In genomic region chr7:130444230-130444629, GRCh38 we compare ENCODE assay signal across 22 cellular contexts. TPM values are rescaled to one million over a fixed set of nuclear protein-coding genes. Genes with fewer than 3 reads are reported as not detected.
DNase-seq lines count a peak whose midpoint lies in the region; TF ChIP-seq lines count a peak whose summit lies in the region.
"Had no signal": no experiment of that assay in that cellular context is flagged by ENCODE, and none has a peak within 500 bp of the region (broad histone marks: within the 10 kb centered on the region; RNA-seq: fewer than 3 reads in every experiment).

No MANE protein-coding gene starts in this region.

- no peaks in the 10 kb centered on the region for H3K79me2 ChIP-seq in OCI-LY1 (ENCODE audit: insufficient read depth, low read length)
- H3K79me2 ChIP-seq in fibroblast of lung (ENCODE audit: control insufficient read depth, insufficient read depth, low read length), result peaks cover 2% of the 10 kb centered on the region

- peak overlapping the region; percentile 61 for H3K27ac Mint-ChIP-seq in nephron progenitor cell
- H3K27ac Mint-ChIP-seq in endothelial cell (ENCODE audit: unreplicated experiment), result no peak overlapping the region

- DNase-seq in DMS79 (lab: John Stamatoyannopoulos, UW), result peak; percentile 74
- peak; percentile 60 to 82 for DNase-seq in fibroblast of lung (ENCODE audit: low read depth in 2 of 2)
- no peak for DNase-seq in nephron progenitor cell
- DNase-seq in LoVo (ENCODE audit: low spot score), result no peak
- DNase-seq in effector CD4-positive, alpha-beta T cell, result no peak
- no peak for DNase-seq in SIG-M5 treated with dmso at 0.1 percent for 504 hours (lab: John Stamatoyannopoulos, UW; ENCODE audit: unreplicated experiment)
- no peak for DNase-seq in endothelial cell (ENCODE audit: low spot score)
- DNase-seq: AML-193; amniotic stem cell; Calu3; KBM-7; naive thymus-derived CD4-positive, alpha-beta T cell; NCI-H1092; NCI-H2081 treated with DMSO at 0.1 percent for 48 hours; NCI-H526 treated with DMSO at 0.1 percent for 48 hours; PC-9; stimulated activated CD4-positive, alpha-beta T cell treated with anti-CD3 and anti-CD28 coated beads, Interleukin-4, amount 100 ng/mL, for 4 hours; substantia nigra had no signal

- H3K27me3 Mint-ChIP-seq in nephron progenitor cell (ENCODE audit: low read depth, poor library complexity) (no peaks in the 10 kb centered on the region), endothelial cell (ENCODE audit: unreplicated experiment) (peaks cover 6% of the 10 kb centered on the region)

- no peaks in the 10 kb centered on the region for H3K27me3 ChIP-seq in OCI-LY1 (ENCODE audit: insufficient read depth, low read length)
- H3K27me3 ChIP-seq in fibroblast of lung (ENCODE audit: control insufficient read depth, insufficient read depth, low read length), result no peaks in the 10 kb centered on the region
- H3K27me3 ChIP-seq: SJSA1 had no signal

- no peaks in the 10 kb centered on the region for H3F3A ChIP-seq in OCI-LY1 (ENCODE audit: insufficient read depth, low read length)

- peak overlapping the region; percentile 0 for H3K27ac ChIP-seq in OCI-LY1 (ENCODE audit: low read depth, low read length, poor library complexity, severe bottlenecking)
- no peak overlapping the region for H3K27ac ChIP-seq in fibroblast of lung (ENCODE audit: insufficient read depth, low read length)
- H3K27ac ChIP-seq: PC-9, SJSA1, skin epidermis had no signal

- H3K36me3 ChIP-seq in OCI-LY1 (ENCODE audit: insufficient read depth, low read length) (no peaks in the 10 kb centered on the region), fibroblast of lung (ENCODE audit: control insufficient read depth, insufficient read depth, low read length) (no peaks in the 10 kb centered on the region)

- TF ChIP-seq CTCF in OCI-LY1 (IDR thresholded peaks at IDR 0.05; ENCODE audit: low read length), result no peak
- no peak for TF ChIP-seq CTCF in fibroblast of lung (conservative IDR thresholded peaks at IDR 0.05 in 1 of 2, IDR thresholded peaks at IDR 0.05 in 1 of 2; ENCODE audit: low read depth in 1 of 2, low read length in 2 of 2)
- TF ChIP-seq CTCF in nephron progenitor cell (IDR thresholded peaks at IDR 0.05), result no peak
- TF ChIP-seq CTCF in endothelial cell (IDR thresholded peaks at IDR 0.05; ENCODE audit: unreplicated experiment), result no peak

- H3K9me2 ChIP-seq in OCI-LY1 (ENCODE audit: low read depth, low read length), result no peaks in the 10 kb centered on the region

- H3K4me2 ChIP-seq in OCI-LY1 (ENCODE audit: low read length), result no peak overlapping the region
- no peak overlapping the region for H3K4me2 ChIP-seq in fibroblast of lung (ENCODE audit: extremely low read depth, insufficient read depth, low read length)
- H3K4me2 ChIP-seq: PC-9 had no signal

- H3K4me1 Mint-ChIP-seq in nephron progenitor cell (peaks cover 51% of the 10 kb centered on the region), endothelial cell (ENCODE audit: unreplicated experiment) (peaks cover 13% of the 10 kb centered on the region)

- no peak overlapping the region for H3K9ac ChIP-seq in OCI-LY1 (ENCODE audit: low read length)
- no peak overlapping the region for H3K9ac ChIP-seq in fibroblast of lung (ENCODE audit: insufficient read depth, low read length)

- H3K9me3 ChIP-seq in OCI-LY1 (ENCODE audit: low read length) (peaks cover 12% of the 10 kb centered on the region), fibroblast of lung (ENCODE audit: control insufficient read depth, insufficient read depth, low read depth, low read length) (no peaks in the 10 kb centered on the region)
- H3K9me3 ChIP-seq: SJSA1 had no signal

- H3K4me1 ChIP-seq in OCI-LY1 (ENCODE audit: insufficient read depth, low read length, severe bottlenecking) (peaks cover 39% of the 10 kb centered on the region), fibroblast of lung (ENCODE audit: control insufficient read depth, extremely low read depth, insufficient read depth, low read length) (peaks cover 2% of the 10 kb centered on the region)

- H3K36me3 Mint-ChIP-seq in nephron progenitor cell (ENCODE audit: low read depth) (peaks cover 29% of the 10 kb centered on the region), endothelial cell (ENCODE audit: low read depth, unreplicated experiment) (peaks cover 4% of the 10 kb centered on the region)

- H2AFZ ChIP-seq in OCI-LY1 (ENCODE audit: low read length), result peak overlapping the region; percentile 10; the same call in 1 of the 2 replicates
- no peak overlapping the region for H2AFZ ChIP-seq in fibroblast of lung (ENCODE audit: low read length)
- H2AFZ ChIP-seq: PC-9 had no signal

- H3K9me3 Mint-ChIP-seq in nephron progenitor cell, result peaks cover 42% of the 10 kb centered on the region
- no peaks in the 10 kb centered on the region for H3K9me3 Mint-ChIP-seq in endothelial cell (ENCODE audit: unreplicated experiment)

- H3K4me3 Mint-ChIP-seq in nephron progenitor cell (no peak overlapping the region), endothelial cell (ENCODE audit: unreplicated experiment) (no peak overlapping the region)

- H4K20me1 ChIP-seq in OCI-LY1 (ENCODE audit: insufficient read depth, low read length) (no peaks in the 10 kb centered on the region), fibroblast of lung (ENCODE audit: control insufficient read depth, extremely low read depth, insufficient read depth, low read length) (no peaks in the 10 kb centered on the region)

- no peak overlapping the region for H3K4me3 ChIP-seq in OCI-LY1 (ENCODE audit: low read depth, low read length, poor library complexity, severe bottlenecking)
- H3K4me3 ChIP-seq in fibroblast of lung (replicated peaks in 1 of 4; ENCODE audit: control extremely low read depth in 1 of 4, insufficient read depth in 1 of 4, low read depth in 3 of 4, low read length in 4 of 4), result no peak overlapping the region
- H3K4me3 ChIP-seq: PC-9, SJSA1, skin epidermis had no signal

RNA-seq across cellular contexts. Expression of gene CEP41, which starts 3.4 kb away (rescaled TPM):
- 8.0 and 8.3 TPM in 2 replicates for total RNA-seq in fibroblast of lung
- 24.5 and 27.7 TPM in 2 replicates for polyA plus RNA-seq in fibroblast of lung
- 12.9 and 13.8 TPM in 2 replicates for polyA plus RNA-seq in fibroblast of lung (2012)
- 3.4 and 6.6 TPM in 2 replicates for polyA minus RNA-seq in fibroblast of lung (ENCODE audit: low replicate concordance)
- total RNA-seq in endothelial cell (ENCODE audit: unreplicated experiment), result 14.3 TPM
- total RNA-seq: G401 had no signal

RNA-seq across cellular contexts. Expression of gene MEST, which starts 47.7 kb away (rescaled TPM):
- total RNA-seq in fibroblast of lung (38.8 and 175 TPM in 2 replicates), endothelial cell (ENCODE audit: unreplicated experiment) (72.2 TPM)
- polyA plus RNA-seq in fibroblast of lung, result 132 and 382 TPM in 2 replicates
- 77.2 and 230 TPM in 2 replicates for polyA plus RNA-seq in fibroblast of lung (2012)
- polyA minus RNA-seq in fibroblast of lung (ENCODE audit: low replicate concordance), result 149 and 386 TPM in 2 replicates

Comparison
In these comparisons a context has a peak if more than half of its experiments do, and no peak if none do; other contexts are left out.
1. DNase-seq: peak in DMS79 (single experiment) and fibroblast of lung (2 of 2); none in nephron progenitor cell (single experiment), LoVo (single experiment), effector CD4-positive, alpha-beta T cell (single experiment), SIG-M5 treated with dmso at 0.1 percent for 504 hours (single experiment) and endothelial cell (single experiment).